1 cellular context compared by ENCODE assay signal in genomic region chr7:92589056-92589455, GRCh38.
A peak's percentile ranks its signal among the peaks of the same experiment; 100 is the strongest.
TF ChIP-seq lines count a peak whose summit lies in the region.

No MANE protein-coding gene starts in this region.

TF ChIP-seq in K562, 482 proteins besides CTCF, POLR2A, EP300 and RAD21 (continued from another document):
- 0 out of 2 replicates have a peak, but pooled peaks have one; percentile 21 for TF ChIP-seq NCOR1 (IDR thresholded peaks at IDR 0.05)
